Comparison of ENCODE assay signal across 25 cellular contexts in the genomic region with DNA sequence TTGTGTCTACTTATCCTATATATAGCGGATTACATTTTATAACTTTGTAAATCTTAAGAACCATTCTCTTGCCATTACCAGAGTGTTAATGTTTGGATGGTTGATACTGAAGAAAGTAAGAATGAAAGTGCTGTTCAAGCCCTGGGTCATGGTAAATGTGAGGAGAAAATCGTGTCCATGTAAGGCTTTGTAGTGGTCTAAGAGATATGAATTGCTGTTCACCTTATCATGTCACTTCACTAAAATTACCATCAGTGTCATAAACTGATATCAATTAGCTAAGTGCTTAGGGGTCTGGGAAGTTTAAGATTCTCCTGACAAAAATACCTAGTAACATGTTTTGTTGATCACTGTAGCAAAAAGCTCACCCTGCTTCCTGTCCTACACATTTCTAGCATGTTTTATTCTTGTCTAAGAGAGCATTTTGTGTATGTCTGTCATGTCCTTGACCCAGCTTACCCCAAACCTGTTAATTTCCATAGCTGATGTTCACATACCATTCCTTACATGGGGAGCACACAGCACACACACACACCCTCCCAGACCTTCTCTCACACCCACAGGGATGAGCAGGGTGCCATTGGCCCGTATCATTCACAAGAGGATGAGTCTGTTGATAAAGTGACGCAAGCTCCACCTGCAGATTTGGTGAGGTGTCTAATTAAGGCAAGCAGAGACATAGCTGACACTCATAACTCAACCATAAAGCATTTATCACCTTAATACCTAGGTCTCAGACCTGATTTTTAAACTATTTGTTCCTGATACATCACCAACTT.
DNase-seq lines count a peak whose midpoint lies in the region; ATAC-seq, FAIRE-seq and TF ChIP-seq lines count a peak whose summit lies in the region.
"Had no signal": no experiment of that assay in that cellular context is flagged by ENCODE, and none has a peak within 500 bp of the region (broad histone marks: within the 10 kb centered on the region; RNA-seq: fewer than 3 reads in every experiment).

No MANE protein-coding gene starts in this region.

- H3K9me3 ChIP-seq in cardiac muscle cell (ENCODE audit: low read depth) (no peaks in the 10 kb centered on the region), heart left ventricle (peaks cover 0 to 20% (median 2%) of the 10 kb centered on the region in 12 donors), osteoblast (ENCODE audit: low read depth, low read length) (no peaks in the 10 kb centered on the region)

- intact Hi-C loops in heart left ventricle (cut with DNase I), result no loop called here

- H3K27me3 ChIP-seq in cardiac muscle cell (no peaks in the 10 kb centered on the region), heart left ventricle (no peaks in the 10 kb centered on the region), bronchial epithelial cell (ENCODE audit: control insufficient read depth, insufficient read depth, low read length) (no peaks in the 10 kb centered on the region), osteoblast (ENCODE audit: insufficient read depth, low read length) (no peaks in the 10 kb centered on the region)
- H3K27me3 ChIP-seq: MG63 had no signal

- H3K4me3 ChIP-seq in cardiac muscle cell, result no peak overlapping the region
- no peak overlapping the region for H3K4me3 ChIP-seq in heart left ventricle
- no peak overlapping the region for H3K4me3 ChIP-seq in bronchial epithelial cell (ENCODE audit: low read depth, low read length)
- no peak overlapping the region for H3K4me3 ChIP-seq in osteoblast (ENCODE audit: insufficient read depth, low read length)
- H3K4me3 ChIP-seq: GM23248, MG63 had no signal

- FAIRE-seq in D721Med (lab: Jason Lieb, UNC) (peak; percentile 51), bronchial epithelial cell (lab: Jason Lieb, UNC) (peak; percentile 47), frontal cortex (lab: Jason Lieb, UNC) (no peak)
- FAIRE-seq: RCC 7860 had no signal

- H3K27ac ChIP-seq in cardiac muscle cell (peak overlapping the region; percentile 49), heart left ventricle (peak overlapping the region in 2 of 12 donors; percentile 5 to 65), osteoblast (ENCODE audit: low read depth, low read length) (no peak overlapping the region)
- H3K27ac ChIP-seq: 22Rv1 had no signal

- 49 to 68% (median 53%) methylated on average over 4 of the region's 4 CpGs for WGBS in heart left ventricle, 4 donors

- TF ChIP-seq POLR2A in heart left ventricle (IDR thresholded peaks at IDR 0.05), result no peak

- H3K79me2 ChIP-seq in osteoblast (ENCODE audit: insufficient read depth, low read length), result no peaks in the 10 kb centered on the region

- H3K36me3 ChIP-seq in cardiac muscle cell (no peaks in the 10 kb centered on the region), heart left ventricle (no peaks in the 10 kb centered on the region), bronchial epithelial cell (ENCODE audit: control insufficient read depth, insufficient read depth, low read length) (no peaks in the 10 kb centered on the region), osteoblast (ENCODE audit: insufficient read depth, low read length) (no peaks in the 10 kb centered on the region)
- H3K36me3 ChIP-seq: MG63 had no signal

- DNase-seq in cardiac muscle cell (ENCODE audit: low read depth in 1 of 2, low spot score in 1 of 2) (peak in 1 of 2 donors; percentile 5), heart left ventricle (no peak), D721Med (ENCODE audit: insufficient read length, low spot score) (no peak), bronchial epithelial cell (ENCODE audit: low read depth) (peak; percentile 35), osteoblast (ENCODE audit: insufficient read length, low spot score, missing footprints) (no peak), SW480 (ENCODE audit: low spot score) (no peak), 8988T (no peak), frontal cortex (ENCODE audit: low spot score in 2 of 2) (no peak)
- DNase-seq: ACHN, Calu3, DMS153, GM23248, H9, IMR-90, KG1, MG63, NCI-H1105 treated with DMSO at 0.1 percent for 48 hours, NCI-H146, NCI-H1930, NCI-H2107, NCI-H524 treated with DMSO at 0.1 percent for 48 hours, NCI-H774, SHP77 had no signal

- peaks cover 8% of the 10 kb centered on the region for H3K4me1 ChIP-seq in cardiac muscle cell (ENCODE audit: low read depth)
- peaks cover 0 to 14% (median 2%) of the 10 kb centered on the region in 12 donors for H3K4me1 ChIP-seq in heart left ventricle
- peaks cover 24% of the 10 kb centered on the region for H3K4me1 ChIP-seq in osteoblast (ENCODE audit: insufficient read depth, low read length)

- no peak for TF ChIP-seq CTCF in cardiac muscle cell (IDR thresholded peaks at IDR 0.05; ENCODE audit: low read depth, low read length)
- TF ChIP-seq CTCF in heart left ventricle (IDR thresholded peaks at IDR 0.05), result no peak
- no peak for TF ChIP-seq CTCF in D721Med (IDR thresholded peaks at IDR 0.05; ENCODE audit: insufficient read depth, missing control alignments)
- no peak for TF ChIP-seq CTCF in bronchial epithelial cell (IDR thresholded peaks at IDR 0.05; ENCODE audit: insufficient read depth, low read length, severe bottlenecking)
- no peak for TF ChIP-seq CTCF in osteoblast (IDR thresholded peaks at IDR 0.05; ENCODE audit: extremely low read depth, low read depth, low read length)

- peak overlapping the region; percentile 50 for H2AFZ ChIP-seq in osteoblast (ENCODE audit: low read length)
- H2AFZ ChIP-seq: GM23248 had no signal

- no peak for ATAC-seq in heart left ventricle

- H4K20me1 ChIP-seq in osteoblast (ENCODE audit: insufficient read depth, low read length), result no peaks in the 10 kb centered on the region

- no peak overlapping the region for H3K4me2 ChIP-seq in osteoblast (ENCODE audit: insufficient read depth, low read length)
